In the genomic region with DNA sequence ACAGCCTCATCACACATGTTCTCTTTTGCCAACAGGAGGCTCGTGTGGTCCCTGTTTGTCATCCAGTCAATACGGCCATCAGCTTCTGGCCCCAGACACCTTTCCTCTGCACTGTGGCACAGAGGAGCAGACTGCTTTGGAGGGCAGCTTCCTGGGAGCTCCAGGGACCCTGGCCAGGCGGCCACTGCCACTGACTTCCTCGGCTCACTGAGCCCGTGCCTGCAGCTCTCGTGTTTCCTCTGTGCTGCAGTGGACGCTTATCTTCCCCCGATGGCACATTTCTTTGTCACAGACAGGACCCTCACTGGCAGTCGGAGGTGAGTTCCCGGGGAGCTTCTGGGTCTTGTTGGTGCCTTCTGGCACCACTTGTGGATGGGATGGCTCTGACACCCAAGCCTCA, we compare ENCODE assay signal across 14 cellular contexts.
DNase-seq lines count a peak whose midpoint lies in the region; ATAC-seq, FAIRE-seq and TF ChIP-seq lines count a peak whose summit lies in the region.
"Had no signal": no experiment of that assay in that cellular context is flagged by ENCODE, and none has a peak within 500 bp of the region (broad histone marks: within the 10 kb centered on the region; RNA-seq: fewer than 3 reads in every experiment).

No MANE protein-coding gene starts in this region.

- DNase-seq in MM.1S: no peak
- DNase-seq in endodermal cell: peak; percentile 41
- DNase-seq in GOT3 (lab: John Stamatoyannopoulos, UW): no peak
- DNase-seq in HTR-8/SVneo (ENCODE audit: insufficient read length, low spot score): no peak
- DNase-seq in esophagus squamous epithelium (lab: John Stamatoyannopoulos, UW): no peak
- DNase-seq: DMS 273 treated with DMSO at 0.1 percent for 48 hours, NCI-H2081 treated with DMSO at 0.1 percent for 48 hours, Right ventricle myocardium superior had no signal

- no peaks in the 10 kb centered on the region for H4K20me1 ChIP-seq in MM.1S (ENCODE audit: insufficient read depth, low read length)

- H3K9me3 Mint-ChIP-seq in activated T-helper 17 cell treated with anti-CD3 and anti-CD28 coated beads, Interleukin-2, amount 50 U/mL, for 72 hours: no peaks in the 10 kb centered on the region
- H3K9me3 Mint-ChIP-seq in endodermal cell: no peaks in the 10 kb centered on the region

- H2AFZ ChIP-seq in MM.1S (ENCODE audit: low read length): 0 out of 2 replicates have a peak overlapping the region, but pooled peaks have one; percentile 16

- no peak overlapping the region for H3K27ac ChIP-seq in MM.1S (ENCODE audit: low read length)
- H3K27ac ChIP-seq in endodermal cell (ENCODE audit: low read depth, low read length): no peak overlapping the region
- H3K27ac ChIP-seq in stomach smooth muscle (ENCODE audit: low read length): peak overlapping the region; percentile 31
- H3K27ac ChIP-seq in esophagus squamous epithelium: peak overlapping the region in 1 of 4 donors; percentile 23
- H3K27ac ChIP-seq: C4-2B, Peyer's patch, SK-N-MC had no signal

- H3K4me1 Mint-ChIP-seq in activated T-helper 17 cell treated with anti-CD3 and anti-CD28 coated beads, Interleukin-2, amount 50 U/mL, for 72 hours: peaks cover 5% of the 10 kb centered on the region
- peaks cover 2% of the 10 kb centered on the region for H3K4me1 Mint-ChIP-seq in endodermal cell

- no peaks in the 10 kb centered on the region for H3K79me2 ChIP-seq in MM.1S (ENCODE audit: low read length)

- H3K9me2 ChIP-seq in MM.1S (replicated peaks; ENCODE audit: insufficient read depth, low read length): no peaks in the 10 kb centered on the region

- ATAC-seq in activated T-helper 17 cell treated with anti-CD3 and anti-CD28 coated beads, Interleukin-2, amount 50 U/mL, for 72 hours (replicated peaks): no peak

- H3K27me3 Mint-ChIP-seq in activated T-helper 17 cell treated with anti-CD3 and anti-CD28 coated beads, Interleukin-2, amount 50 U/mL, for 72 hours: peaks cover 9% of the 10 kb centered on the region
- peaks cover 1% of the 10 kb centered on the region for H3K27me3 Mint-ChIP-seq in endodermal cell (ENCODE audit: insufficient read depth)

- TF ChIP-seq POLR2A in esophagus squamous epithelium (IDR thresholded peaks at IDR 0.05): no peak

- H3K36me3 ChIP-seq in MM.1S (replicated peaks; ENCODE audit: insufficient read depth, low read length) (no peaks in the 10 kb centered on the region), endodermal cell (ENCODE audit: control insufficient read depth, insufficient read depth, low read length) (peaks cover 31% of the 10 kb centered on the region), stomach smooth muscle (ENCODE audit: control insufficient read depth in 2 of 2, insufficient read depth in 2 of 2, low read length in 2 of 2) (peaks cover 0 to 15% of the 10 kb centered on the region in 2 donors), esophagus squamous epithelium (peaks cover 0 to 14% (median 0%) of the 10 kb centered on the region in 3 donors)
- H3K36me3 ChIP-seq: Peyer's patch had no signal

- H3K9ac ChIP-seq in MM.1S (ENCODE audit: low read length) (no peak overlapping the region), endodermal cell (ENCODE audit: extremely low read depth, low read length, poor library complexity, severe bottlenecking) (no peak overlapping the region), stomach smooth muscle (ENCODE audit: low read length in 2 of 2) (peak overlapping the region in 1 of 2 donors; percentile 29)

- TF ChIP-seq CTCF in MM.1S (IDR thresholded peaks at IDR 0.05; ENCODE audit: low read length) (no peak), endodermal cell (conservative IDR thresholded peaks at IDR 0.05) (no peak), esophagus squamous epithelium (IDR thresholded peaks at IDR 0.05) (no peak)

- intact Hi-C loops in esophagus squamous epithelium (cut with DNase I): loop anchor here (5.0 to 10.0 kb wide), 3 partner anchors 205 to 353 kb away; no protein-coding TSS in a partner anchor

- H3F3A ChIP-seq in MM.1S (ENCODE audit: insufficient read depth, low read length): no peaks in the 10 kb centered on the region

- H3K9me3 ChIP-seq in MM.1S (replicated peaks; ENCODE audit: insufficient read depth, low read length) (no peaks in the 10 kb centered on the region), endodermal cell (ENCODE audit: control insufficient read depth, low read length) (no peaks in the 10 kb centered on the region), stomach smooth muscle (ENCODE audit: control insufficient read depth in 2 of 2, low read length in 2 of 2) (no peaks in the 10 kb centered on the region), esophagus squamous epithelium (no peaks in the 10 kb centered on the region)
- H3K9me3 ChIP-seq: Peyer's patch had no signal

- no peak for FAIRE-seq in HTR-8/SVneo (lab: Jason Lieb, UNC)
- FAIRE-seq: GM12892 had no signal

- H3K4me2 ChIP-seq in MM.1S (ENCODE audit: low read depth, low read length): no peak overlapping the region

- H3K4me3 ChIP-seq in MM.1S (ENCODE audit: low read length) (no peak overlapping the region), endodermal cell (ENCODE audit: low read length) (no peak overlapping the region), stomach smooth muscle (ENCODE audit: low read length in 2 of 2) (no peak overlapping the region), esophagus squamous epithelium (no peak overlapping the region)
- H3K4me3 ChIP-seq: SK-N-MC had no signal

- H3K27me3 ChIP-seq in MM.1S (replicated peaks; ENCODE audit: insufficient read depth, low read length): no peaks in the 10 kb centered on the region
- no peaks in the 10 kb centered on the region for H3K27me3 ChIP-seq in endodermal cell (ENCODE audit: control insufficient read depth, insufficient read depth, low read length, poor library complexity, severe bottlenecking)
- no peaks in the 10 kb centered on the region for H3K27me3 ChIP-seq in stomach smooth muscle (ENCODE audit: control insufficient read depth in 1 of 2, insufficient read depth in 2 of 2, low read length in 2 of 2)
- H3K27me3 ChIP-seq in esophagus squamous epithelium: no peaks in the 10 kb centered on the region
- H3K27me3 ChIP-seq: Peyer's patch had no signal

- WGBS in endodermal cell (ENCODE audit: insufficient coverage in 1 of 2, insufficient read length in 1 of 2), 2 experiments: 81 to 84% methylated on average over 7 to 10 of the region's 10 CpGs
- 44 to 75% methylated on average over 6 to 10 of the region's 10 CpGs for WGBS in esophagus squamous epithelium, 2 donors

- H3K4me1 ChIP-seq in MM.1S (ENCODE audit: low read length) (peaks cover 4% of the 10 kb centered on the region; the same call in 1 of the 2 replicates), endodermal cell (ENCODE audit: control insufficient read depth, insufficient read depth, low read length) (no peaks in the 10 kb centered on the region), stomach smooth muscle (ENCODE audit: control insufficient read depth, insufficient read depth, low read length) (peaks cover 37% of the 10 kb centered on the region), esophagus squamous epithelium (peaks cover 0 to 12% (median 0%) of the 10 kb centered on the region in 3 donors)

- H3K36me3 Mint-ChIP-seq in activated T-helper 17 cell treated with anti-CD3 and anti-CD28 coated beads, Interleukin-2, amount 50 U/mL, for 72 hours (ENCODE audit: low read depth): no peaks in the 10 kb centered on the region
- peaks cover 9% of the 10 kb centered on the region for H3K36me3 Mint-ChIP-seq in endodermal cell (ENCODE audit: low read depth)

- no peak overlapping the region for H3K27ac Mint-ChIP-seq in activated T-helper 17 cell treated with anti-CD3 and anti-CD28 coated beads, Interleukin-2, amount 50 U/mL, for 72 hours
- H3K27ac Mint-ChIP-seq in endodermal cell: no peak overlapping the region

- H3K4me3 Mint-ChIP-seq in activated T-helper 17 cell treated with anti-CD3 and anti-CD28 coated beads, Interleukin-2, amount 50 U/mL, for 72 hours: peak overlapping the region; percentile 3
- H3K4me3 Mint-ChIP-seq in endodermal cell: no peak overlapping the region
